Comparison of ENCODE assay signal across 30 cellular contexts in genomic region chr1:7525664-7526063, GRCh38.
"Had no signal": no experiment of that assay in that cellular context is flagged by ENCODE, and none has a peak within 500 bp of the region (broad histone marks: within the 10 kb centered on the region; RNA-seq: fewer than 3 reads in every experiment).

No MANE protein-coding gene starts in this region.

- H3K4me3 Mint-ChIP-seq: activated CD4-positive, alpha-beta T cell treated with anti-CD3 and anti-CD28 coated beads, Interleukin-2, amount 10 ng/mL, durations not matched to agents 24 days and 14 days; activated CD8-positive, alpha-beta T cell treated with anti-CD3 and anti-CD28 coated beads for 36 hours; activated naive CD4-positive, alpha-beta T cell treated with anti-CD3 and anti-CD28 coated beads for 36 hours; activated naive CD8-positive, alpha-beta T cell; activated naive CD8-positive, alpha-beta T cell treated with anti-CD3 and anti-CD28 coated beads, Interleukin-2, amount 50 U/mL, for 24 hours; activated T-cell treated with anti-CD3 and anti-CD28 coated beads, Interleukin-2, amount 50 U/mL, for 72 hours; activated T-helper 17 cell treated with anti-CD3 and anti-CD28 coated beads, Interleukin-2, amount 50 U/mL, for 72 hours; brain had no signal

- H3K4me1 Mint-ChIP-seq: activated CD4-positive, alpha-beta T cell treated with anti-CD3 and anti-CD28 coated beads, Interleukin-2, amount 10 ng/mL, durations not matched to agents 24 days and 14 days; activated naive CD8-positive, alpha-beta T cell treated with anti-CD3 and anti-CD28 coated beads, Interleukin-2, amount 50 U/mL, for 24 hours; activated T-helper 17 cell treated with anti-CD3 and anti-CD28 coated beads, Interleukin-2, amount 50 U/mL, for 72 hours had no signal

- H3K27ac Mint-ChIP-seq: activated CD4-positive, alpha-beta T cell treated with anti-CD3 and anti-CD28 coated beads, Interleukin-2, amount 10 ng/mL, durations not matched to agents 24 days and 14 days; activated CD8-positive, alpha-beta T cell treated with anti-CD3 and anti-CD28 coated beads for 36 hours; activated naive CD4-positive, alpha-beta T cell treated with anti-CD3 and anti-CD28 coated beads for 36 hours; activated naive CD8-positive, alpha-beta T cell; activated naive CD8-positive, alpha-beta T cell treated with anti-CD3 and anti-CD28 coated beads, Interleukin-2, amount 50 U/mL, for 24 hours; activated T-cell treated with anti-CD3 and anti-CD28 coated beads, Interleukin-2, amount 50 U/mL, for 72 hours; activated T-helper 17 cell treated with anti-CD3 and anti-CD28 coated beads, Interleukin-2, amount 50 U/mL, for 72 hours had no signal

- H3K4me3 ChIP-seq: Peyer's patch, SK-N-MC had no signal

- H3K4me1 ChIP-seq: Peyer's patch had no signal

- H3K36me3 Mint-ChIP-seq: activated naive CD8-positive, alpha-beta T cell; brain had no signal

- ATAC-seq: activated CD8-positive, alpha-beta T cell treated with anti-CD3 and anti-CD28 coated beads for 36 hours; activated naive CD8-positive, alpha-beta T cell treated with anti-CD3 and anti-CD28 coated beads, Interleukin-2, amount 50 U/mL, for 24 hours; activated T-cell treated with anti-CD3 and anti-CD28 coated beads, Interleukin-2, amount 50 U/mL, for 72 hours; activated T-helper 17 cell treated with anti-CD3 and anti-CD28 coated beads, Interleukin-2, amount 50 U/mL, for 72 hours; PC-3 had no signal

- H3K9me3 Mint-ChIP-seq: activated CD4-positive, alpha-beta T cell treated with anti-CD3 and anti-CD28 coated beads, Interleukin-2, amount 10 ng/mL, durations not matched to agents 24 days and 14 days; activated CD8-positive, alpha-beta T cell treated with anti-CD3 and anti-CD28 coated beads for 36 hours; activated naive CD4-positive, alpha-beta T cell treated with anti-CD3 and anti-CD28 coated beads for 36 hours; activated naive CD8-positive, alpha-beta T cell treated with anti-CD3 and anti-CD28 coated beads, Interleukin-2, amount 50 U/mL, for 24 hours; activated T-cell treated with anti-CD3 and anti-CD28 coated beads, Interleukin-2, amount 50 U/mL, for 72 hours; activated T-helper 17 cell treated with anti-CD3 and anti-CD28 coated beads, Interleukin-2, amount 50 U/mL, for 72 hours; brain had no signal

- H3K36me3 ChIP-seq: Peyer's patch had no signal

- H3K27ac ChIP-seq: Peyer's patch, SK-N-MC had no signal

- FAIRE-seq: bronchial epithelial cell, TTC549 had no signal

- DNase-seq: activated CD4-positive, alpha-beta T cell treated with anti-CD3 and anti-CD28 coated beads, Interleukin-2, amount 10 ng/mL, durations not matched to agents 24 days and 14 days; activated CD4-positive, alpha-beta T cell treated with anti-CD3 and anti-CD28 coated beads, Interleukin-2, amount 50 U/mL, for 4 hours; activated CD8-positive, alpha-beta T cell treated with anti-CD3 and anti-CD28 coated beads for 36 hours; activated gamma-delta T cell treated with Interleukin-2 at 50 U/mL for 16 hours; activated naive CD4-positive, alpha-beta T cell treated with anti-CD3 and anti-CD28 coated beads for 36 hours; activated naive CD8-positive, alpha-beta T cell treated with anti-CD3 and anti-CD28 coated beads, Interleukin-2, amount 50 U/mL, for 24 hours; activated T-cell treated with anti-CD3 and anti-CD28 coated beads, Interleukin-2, amount 50 U/mL, for 1 hour; activated T-cell treated with anti-CD3 and anti-CD28 coated beads, Interleukin-2, amount 50 U/mL, for 72 hours; anterior cingulate cortex; caudate nucleus; Kasumi-1; KG1; MM.1S; NCI-H1092 treated with DMSO at 0.1 percent for 48 hours; NCI-H1417; NCI-H1930; NCI-H510A; NCI-H526; NCI-H748 treated with DMSO at 0.1 percent for 48 hours; NK-92 treated with Interleukin-12 subunit alpha and Interleukin-12 subunit beta, amount 100 ng/mL, for 24 hours; PC-3; Right ventricle myocardium superior; RPMI8226 had no signal

- H3K27me3 Mint-ChIP-seq: activated CD4-positive, alpha-beta T cell treated with anti-CD3 and anti-CD28 coated beads, Interleukin-2, amount 10 ng/mL, durations not matched to agents 24 days and 14 days had no signal

- H3K9me3 ChIP-seq: Peyer's patch had no signal

- H3K27me3 ChIP-seq: Peyer's patch had no signal
